ENCODE assay signal across 1 cellular context in the genomic region with DNA sequence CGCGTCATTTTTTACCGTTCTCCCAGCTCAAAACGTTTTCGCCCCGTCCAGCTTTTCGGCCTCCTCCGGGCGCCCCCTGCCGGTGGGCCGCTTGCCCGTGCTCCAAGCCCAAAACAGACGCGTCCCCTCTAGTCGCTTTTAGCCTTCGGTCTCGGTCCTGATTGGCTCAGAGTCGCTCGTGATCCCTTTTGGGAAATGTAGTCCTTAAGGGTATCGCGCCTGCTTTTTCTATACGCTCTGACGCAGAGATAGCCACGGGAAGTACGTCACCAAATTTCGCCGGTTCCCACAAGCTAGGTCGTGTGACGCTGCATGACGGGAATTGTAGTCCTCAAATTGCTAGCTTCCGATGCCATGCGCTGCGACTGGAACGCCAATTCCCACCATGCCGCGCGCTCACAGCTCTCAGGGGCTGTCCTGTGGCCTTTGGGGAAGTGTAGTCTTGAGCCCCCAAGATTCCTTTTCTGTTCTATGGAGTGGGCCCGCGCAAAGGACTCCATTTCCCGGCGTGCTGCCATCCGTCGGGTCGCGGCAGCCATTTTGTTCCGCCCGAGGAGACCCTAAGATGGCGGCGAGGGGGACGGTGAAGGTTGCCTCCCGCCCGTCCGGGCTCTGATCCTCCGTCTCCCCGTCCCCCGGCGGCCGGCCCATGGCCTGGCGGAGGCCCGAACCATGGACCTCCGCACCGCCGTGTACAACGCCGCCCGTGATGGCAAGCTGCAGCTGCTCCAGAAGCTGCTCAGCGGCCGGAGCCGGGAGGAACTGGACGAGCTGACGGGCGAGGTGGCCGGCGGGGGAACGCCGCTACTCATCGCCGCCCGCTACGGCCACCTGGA.
TF ChIP-seq lines count a peak whose summit lies in the region.

A gene with protein sequence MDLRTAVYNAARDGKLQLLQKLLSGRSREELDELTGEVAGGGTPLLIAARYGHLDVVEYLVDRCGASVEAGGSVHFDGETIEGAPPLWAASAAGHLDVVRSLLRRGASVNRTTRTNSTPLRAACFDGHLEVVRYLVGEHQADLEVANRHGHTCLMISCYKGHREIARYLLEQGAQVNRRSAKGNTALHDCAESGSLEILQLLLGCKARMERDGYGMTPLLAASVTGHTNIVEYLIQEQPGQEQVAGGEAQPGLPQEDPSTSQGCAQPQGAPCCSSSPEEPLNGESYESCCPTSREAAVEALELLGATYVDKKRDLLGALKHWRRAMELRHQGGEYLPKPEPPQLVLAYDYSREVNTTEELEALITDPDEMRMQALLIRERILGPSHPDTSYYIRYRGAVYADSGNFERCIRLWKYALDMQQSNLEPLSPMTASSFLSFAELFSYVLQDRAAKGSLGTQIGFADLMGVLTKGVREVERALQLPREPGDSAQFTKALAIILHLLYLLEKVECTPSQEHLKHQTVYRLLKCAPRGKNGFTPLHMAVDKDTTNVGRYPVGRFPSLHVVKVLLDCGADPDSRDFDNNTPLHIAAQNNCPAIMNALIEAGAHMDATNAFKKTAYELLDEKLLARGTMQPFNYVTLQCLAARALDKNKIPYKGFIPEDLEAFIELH (plus strand): TSS at position 552 of the 836 bp plus-strand sequence. CDS start 121 bp downstream, at position 673.

TF ChIP-seq in K562, 482 proteins besides CTCF, POLR2A, EP300 and RAD21 (continued from another document):
- TF ChIP-seq, protein P1, sequence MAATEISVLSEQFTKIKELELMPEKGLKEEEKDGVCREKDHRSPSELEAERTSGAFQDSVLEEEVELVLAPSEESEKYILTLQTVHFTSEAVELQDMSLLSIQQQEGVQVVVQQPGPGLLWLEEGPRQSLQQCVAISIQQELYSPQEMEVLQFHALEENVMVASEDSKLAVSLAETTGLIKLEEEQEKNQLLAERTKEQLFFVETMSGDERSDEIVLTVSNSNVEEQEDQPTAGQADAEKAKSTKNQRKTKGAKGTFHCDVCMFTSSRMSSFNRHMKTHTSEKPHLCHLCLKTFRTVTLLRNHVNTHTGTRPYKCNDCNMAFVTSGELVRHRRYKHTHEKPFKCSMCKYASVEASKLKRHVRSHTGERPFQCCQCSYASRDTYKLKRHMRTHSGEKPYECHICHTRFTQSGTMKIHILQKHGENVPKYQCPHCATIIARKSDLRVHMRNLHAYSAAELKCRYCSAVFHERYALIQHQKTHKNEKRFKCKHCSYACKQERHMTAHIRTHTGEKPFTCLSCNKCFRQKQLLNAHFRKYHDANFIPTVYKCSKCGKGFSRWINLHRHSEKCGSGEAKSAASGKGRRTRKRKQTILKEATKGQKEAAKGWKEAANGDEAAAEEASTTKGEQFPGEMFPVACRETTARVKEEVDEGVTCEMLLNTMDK (IDR thresholded peaks at IDR 0.05; ENCODE audit: borderline replicate concordance, insufficient read depth, low read depth, low read length, poor library complexity, severe bottlenecking), result peak; percentile 87
- TF ChIP-seq ZNF583 (CRISPR knock-in tag; IDR thresholded peaks at IDR 0.05) (peak; percentile 96), POLR2B (IDR thresholded peaks at IDR 0.05; ENCODE audit: low read depth, partially characterized antibody) (peak; percentile 59), RREB1 (CRISPR knock-in tag; IDR thresholded peaks at IDR 0.05) (no peak), RBM39 (optimal IDR thresholded peaks at IDR 0.05; ENCODE audit: low read depth, low read length) (no peak), ELK1 (CRISPR knock-in tag; IDR thresholded peaks at IDR 0.05) (no peak)
- TF ChIP-seq, protein P2, sequence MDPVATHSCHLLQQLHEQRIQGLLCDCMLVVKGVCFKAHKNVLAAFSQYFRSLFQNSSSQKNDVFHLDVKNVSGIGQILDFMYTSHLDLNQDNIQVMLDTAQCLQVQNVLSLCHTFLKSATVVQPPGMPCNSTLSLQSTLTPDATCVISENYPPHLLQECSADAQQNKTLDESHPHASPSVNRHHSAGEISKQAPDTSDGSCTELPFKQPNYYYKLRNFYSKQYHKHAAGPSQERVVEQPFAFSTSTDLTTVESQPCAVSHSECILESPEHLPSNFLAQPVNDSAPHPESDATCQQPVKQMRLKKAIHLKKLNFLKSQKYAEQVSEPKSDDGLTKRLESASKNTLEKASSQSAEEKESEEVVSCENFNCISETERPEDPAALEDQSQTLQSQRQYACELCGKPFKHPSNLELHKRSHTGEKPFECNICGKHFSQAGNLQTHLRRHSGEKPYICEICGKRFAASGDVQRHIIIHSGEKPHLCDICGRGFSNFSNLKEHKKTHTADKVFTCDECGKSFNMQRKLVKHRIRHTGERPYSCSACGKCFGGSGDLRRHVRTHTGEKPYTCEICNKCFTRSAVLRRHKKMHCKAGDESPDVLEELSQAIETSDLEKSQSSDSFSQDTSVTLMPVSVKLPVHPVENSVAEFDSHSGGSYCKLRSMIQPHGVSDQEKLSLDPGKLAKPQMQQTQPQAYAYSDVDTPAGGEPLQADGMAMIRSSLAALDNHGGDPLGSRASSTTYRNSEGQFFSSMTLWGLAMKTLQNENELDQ (CRISPR knock-in tag; IDR thresholded peaks at IDR 0.05; ENCODE audit: borderline replicate concordance), result 0 out of 2 replicates have a peak, but pooled peaks have one; percentile 40
